In genomic region chr6:15403094-15403493, GRCh38 we compare ENCODE assay signal across 1 cellular context.
TF ChIP-seq lines count a peak whose summit lies in the region.

No MANE protein-coding gene starts in this region.

TF ChIP-seq in K562, 482 proteins besides CTCF, POLR2A, EP300 and RAD21 (continued from another document):
- TF ChIP-seq GMEB1 (CRISPR knock-in tag; IDR thresholded peaks at IDR 0.05): no peak
- TF ChIP-seq ESRRA (IDR thresholded peaks at IDR 0.05; ENCODE audit: borderline replicate concordance, low read depth): no peak
